Comparison of ENCODE assay signal across 13 cellular contexts in genomic region chr4:38488891-38489861, GRCh38.
DNase-seq lines count a peak whose midpoint lies in the region; ATAC-seq and TF ChIP-seq lines count a peak whose summit lies in the region.
"Had no signal": no experiment of that assay in that cellular context is flagged by ENCODE, and none has a peak within 500 bp of the region (broad histone marks: within the 10 kb centered on the region; RNA-seq: fewer than 3 reads in every experiment).

No MANE protein-coding gene starts in this region.

- BruUV-seq in Calu3 (replicated peaks; lab: Mats Ljungman, UMichigan), result no TSS peak

- intact Hi-C loops in Calu3 (cut with micrococcal nuclease; ENCODE audit: unreplicated experiment), result no loop called here

- TF ChIP-seq CTCF in Calu3 (IDR thresholded peaks at IDR 0.05; ENCODE audit: unreplicated experiment), result no peak
- no peak for TF ChIP-seq CTCF in fibroblast of pulmonary artery (IDR thresholded peaks at IDR 0.05; ENCODE audit: low read length, missing control alignments)
- peak; percentile 35 for TF ChIP-seq CTCF in neural progenitor cell (IDR thresholded peaks at IDR 0.05)

- no peak for DNase-seq in Calu3
- no peak for DNase-seq in NT2/D1 (ENCODE audit: low read depth, low spot score)
- DNase-seq in fibroblast of pulmonary artery (ENCODE audit: low read depth), result peak; percentile 36
- peak; percentile 96 for DNase-seq in neural progenitor cell (ENCODE audit: low spot score)
- DNase-seq: activated CD4-positive, alpha-beta T cell treated with anti-CD3 and anti-CD28 coated beads, Interleukin-2, amount 50 U/mL, for 4 hours; DND-41; NCI-H1417 had no signal

- H2AFZ ChIP-seq in neural progenitor cell (replicated peaks), result no peak overlapping the region

- H3K4me3 Mint-ChIP-seq in Calu3 (ENCODE audit: low read depth, unreplicated experiment) (no peak overlapping the region), neural progenitor cell (peak overlapping the region; percentile 75)

- H3K36me3 ChIP-seq in NT2/D1 (ENCODE audit: insufficient read depth, insufficient read length, low read length) (no peaks in the 10 kb centered on the region), neural progenitor cell (no peaks in the 10 kb centered on the region)
- H3K36me3 ChIP-seq: Peyer's patch, thoracic aorta had no signal

- no peaks in the 10 kb centered on the region for H4K20me1 ChIP-seq in neural progenitor cell (ENCODE audit: low read depth)

- H3K4me1 Mint-ChIP-seq in Calu3 (ENCODE audit: low read depth, unreplicated experiment), result peaks cover 37% of the 10 kb centered on the region
- peaks cover 60% of the 10 kb centered on the region for H3K4me1 Mint-ChIP-seq in neural progenitor cell

- no peaks in the 10 kb centered on the region for H3K79me2 ChIP-seq in neural progenitor cell (ENCODE audit: low read depth)

- H3K9me3 ChIP-seq in NT2/D1 (ENCODE audit: insufficient read depth, low read length) (no peaks in the 10 kb centered on the region), neural progenitor cell (ENCODE audit: low read depth) (no peaks in the 10 kb centered on the region)
- H3K9me3 ChIP-seq: Peyer's patch, thoracic aorta had no signal

- H3K36me3 Mint-ChIP-seq in Calu3 (ENCODE audit: insufficient read depth, unreplicated experiment), result no peaks in the 10 kb centered on the region
- no peaks in the 10 kb centered on the region for H3K36me3 Mint-ChIP-seq in neural progenitor cell

- H3K4me3 ChIP-seq in NT2/D1 (ENCODE audit: insufficient read length, low read depth) (no peak overlapping the region), fibroblast of pulmonary artery (replicated peaks; ENCODE audit: low read depth, low read length) (no peak overlapping the region), neural progenitor cell (peak overlapping the region; percentile 37)
- H3K4me3 ChIP-seq: Peyer's patch, thoracic aorta had no signal

- peak overlapping the region; percentile 21 for H3K9ac ChIP-seq in NT2/D1 (ENCODE audit: insufficient read length, low read depth)
- H3K9ac ChIP-seq in neural progenitor cell, result no peak overlapping the region

- ATAC-seq in GM21367 (IDR thresholded peaks at IDR 0.05; ENCODE audit: unreplicated experiment) (no peak), GM21529 (IDR thresholded peaks at IDR 0.05; ENCODE audit: unreplicated experiment) (no peak), HG03108 (IDR thresholded peaks at IDR 0.05; ENCODE audit: unreplicated experiment) (no peak), GM21528 (IDR thresholded peaks at IDR 0.05; ENCODE audit: low FRiP score, unreplicated experiment) (no peak)

- CTCF ChIA-PET in Calu3 (lab: Charles Lee), result interaction anchor here (0.7 to 1.4 kb wide), 2 partner anchors 120 to 310 kb away, joined by 3 to 4 read pairs; no protein-coding TSS in a partner anchor

- H3K27me3 Mint-ChIP-seq in Calu3 (ENCODE audit: unreplicated experiment) (no peaks in the 10 kb centered on the region), neural progenitor cell (ENCODE audit: insufficient read depth, low read depth) (peaks cover 6% of the 10 kb centered on the region)

- H3F3A ChIP-seq in neural progenitor cell (ENCODE audit: low read depth), result peaks cover 39% of the 10 kb centered on the region

- H3K27me3 ChIP-seq in NT2/D1 (ENCODE audit: insufficient read depth, insufficient read length) (no peaks in the 10 kb centered on the region), neural progenitor cell (no peaks in the 10 kb centered on the region)
- H3K27me3 ChIP-seq: Peyer's patch had no signal

- H3K4me1 ChIP-seq in NT2/D1 (ENCODE audit: insufficient read depth, insufficient read length) (no peaks in the 10 kb centered on the region), neural progenitor cell (peaks cover 50% of the 10 kb centered on the region)

- peak overlapping the region; percentile 69 for H3K4me2 ChIP-seq in neural progenitor cell

- peak overlapping the region; percentile 88 for H3K27ac Mint-ChIP-seq in Calu3 (ENCODE audit: unreplicated experiment)
- peak overlapping the region; percentile 98 for H3K27ac Mint-ChIP-seq in neural progenitor cell

- H3K9me3 Mint-ChIP-seq in Calu3 (ENCODE audit: low read depth, unreplicated experiment) (no peaks in the 10 kb centered on the region), neural progenitor cell (peaks cover 5% of the 10 kb centered on the region)

- peak overlapping the region; percentile 98 for H3K27ac ChIP-seq in neural progenitor cell

Comparison
In these comparisons a context has a peak if more than half of its experiments do, and no peak if none do; other contexts are left out.
1. DNase-seq: peak in fibroblast of pulmonary artery (single experiment) and neural progenitor cell (single experiment); none in Calu3 (single experiment) and NT2/D1 (single experiment).